Comparison of ENCODE assay signal across 8 cellular contexts in the genomic region with DNA sequence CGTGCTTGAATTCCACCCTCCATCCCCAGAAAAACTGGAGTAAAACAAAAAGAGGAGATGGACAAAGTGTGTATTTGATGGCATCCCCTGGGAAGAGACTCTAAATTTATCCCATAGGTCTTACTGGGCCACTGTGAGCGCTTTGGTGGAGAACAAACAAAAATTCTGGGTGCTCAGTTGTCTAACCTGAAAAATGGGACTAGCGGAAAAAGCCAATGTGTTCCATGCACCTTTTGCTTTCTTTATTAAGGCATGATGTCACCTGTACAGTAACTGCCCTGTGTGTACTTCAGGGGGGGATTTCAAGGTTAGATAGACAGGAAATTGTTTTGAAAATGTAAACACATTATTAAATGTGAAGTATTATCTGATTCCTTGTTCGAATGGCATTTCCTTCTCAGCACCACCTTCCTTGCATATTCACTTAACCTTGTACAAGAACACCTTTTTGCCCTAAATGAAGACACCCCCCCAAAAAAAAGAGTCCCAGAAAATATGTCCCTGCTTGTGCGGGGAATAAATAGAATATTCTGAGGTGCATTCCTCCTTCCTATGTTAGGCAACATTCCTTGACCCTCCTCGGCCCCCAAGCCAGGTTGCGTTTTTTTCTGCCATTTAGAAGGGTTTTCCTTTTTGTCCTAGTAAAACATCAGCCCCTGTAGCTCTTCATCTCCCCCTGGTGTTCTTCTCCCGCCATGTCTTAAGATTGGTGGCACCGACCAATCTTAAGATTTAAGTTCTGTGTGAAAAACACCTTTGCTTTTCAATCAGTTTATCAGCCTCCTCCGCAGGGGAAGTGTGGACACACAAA. TPM values are rescaled to one million over a fixed set of nuclear protein-coding genes. Genes with fewer than 3 reads are reported as not detected.
DNase-seq lines count a peak whose midpoint lies in the region; ATAC-seq, FAIRE-seq and TF ChIP-seq lines count a peak whose summit lies in the region.

No MANE protein-coding gene starts in this region.

- H3K27me3 ChIP-seq in parathyroid adenoma (ENCODE audit: control insufficient read depth, insufficient read depth, low read length): no peaks in the 10 kb centered on the region

- H3K9ac ChIP-seq in parathyroid adenoma: no peak overlapping the region

- peak overlapping the region; percentile 92 for H3K4me3 Mint-ChIP-seq in glutamatergic neuron (ENCODE audit: unreplicated experiment)

- H3K27ac Mint-ChIP-seq in glutamatergic neuron (ENCODE audit: unreplicated experiment): no peak overlapping the region

- H3K9me3 ChIP-seq in parathyroid adenoma (ENCODE audit: control insufficient read depth, low read length): no peaks in the 10 kb centered on the region

- peaks cover 6% of the 10 kb centered on the region for H3K27me3 Mint-ChIP-seq in glutamatergic neuron (ENCODE audit: unreplicated experiment)

- H3K9me3 Mint-ChIP-seq in glutamatergic neuron (ENCODE audit: unreplicated experiment): peaks cover 5% of the 10 kb centered on the region

- DNase-seq in D721Med (ENCODE audit: insufficient read length, low spot score) (peak; percentile 60), RCC 7860 (ENCODE audit: low spot score) (peak; percentile 52), glutamatergic neuron (peak; percentile 64)
- DNase-seq in activated naive CD4-positive, alpha-beta T cell treated with Interleukin-2 at 50 U/mL for 16 hours: peak; percentile 53

- H3K4me2 ChIP-seq in parathyroid adenoma (ENCODE audit: low read length): peak overlapping the region; percentile 62

- H3K4me3 ChIP-seq in parathyroid adenoma (ENCODE audit: low read depth, low read length): peak overlapping the region; percentile 62

- TF ChIP-seq CTCF in D721Med (IDR thresholded peaks at IDR 0.05; ENCODE audit: insufficient read depth, missing control alignments): peak; percentile 64
- peak; percentile 72 for TF ChIP-seq CTCF in glutamatergic neuron (IDR thresholded peaks at IDR 0.05; ENCODE audit: partially characterized antibody, unreplicated experiment)
- peak; percentile 71 for TF ChIP-seq CTCF in parathyroid adenoma (IDR thresholded peaks at IDR 0.05)

- H3K36me3 ChIP-seq in parathyroid adenoma (ENCODE audit: control insufficient read depth, insufficient read depth, low read length): no peaks in the 10 kb centered on the region

- H3K79me2 ChIP-seq in parathyroid adenoma: no peaks in the 10 kb centered on the region

- no peaks in the 10 kb centered on the region for H3K4me1 ChIP-seq in parathyroid adenoma

- peaks cover 12% of the 10 kb centered on the region for H3K4me1 Mint-ChIP-seq in glutamatergic neuron (ENCODE audit: low read depth, unreplicated experiment)

- no peak overlapping the region for H3K27ac ChIP-seq in parathyroid adenoma

- no peak for FAIRE-seq in D721Med (lab: Jason Lieb, UNC)
- FAIRE-seq in RCC 7860 (lab: Jason Lieb, UNC): no peak

- no peaks in the 10 kb centered on the region for H3K36me3 Mint-ChIP-seq in glutamatergic neuron (ENCODE audit: unreplicated experiment)

- H2AFZ ChIP-seq in parathyroid adenoma: peak overlapping the region; percentile 69

- peak; percentile 43 for ATAC-seq in HG02870 (IDR thresholded peaks at IDR 0.05; ENCODE audit: unreplicated experiment)
- ATAC-seq in GM21717 (IDR thresholded peaks at IDR 0.05; ENCODE audit: unreplicated experiment): no peak
- no peak for ATAC-seq in HG02970 (IDR thresholded peaks at IDR 0.05; ENCODE audit: low FRiP score, unreplicated experiment)

RNA-seq across cellular contexts. Expression of a gene that starts 1.1 kb away (rescaled TPM):
- total RNA-seq in glutamatergic neuron (ENCODE audit: unreplicated experiment): 0.54 TPM
